In genomic region chr15:28116521-28117488, GRCh38 we compare ENCODE assay signal across 22 cellular contexts. TPM values are rescaled to one million over a fixed set of nuclear protein-coding genes. Genes with fewer than 3 reads are reported as not detected.
"Had no signal": no experiment of that assay in that cellular context is flagged by ENCODE, and none has a peak within 500 bp of the region (broad histone marks: within the 10 kb centered on the region; RNA-seq: fewer than 3 reads in every experiment).

No MANE protein-coding gene starts in this region.

- H3K9me3 Mint-ChIP-seq: activated CD4-positive, alpha-beta memory T cell treated with anti-CD3 and anti-CD28 coated beads, Interleukin-2, amount 10 ng/mL, durations not matched to agents 7 days and 5 days; activated naive CD4-positive, alpha-beta T cell treated with anti-CD3 and anti-CD28 coated beads for 36 hours; activated T-helper 2 cell treated with anti-CD3 and anti-CD28 coated beads, Interferon-gamma antibody, Interleukin-2, Interleukin-4, amounts not matched to agents 10 μg/mL and 5 μg/mL and 100 μg/mL, durations not matched to agents 14 hours and 24 hours and 36 hours; central memory CD8-positive, alpha-beta T cell; memory B cell had no signal

- DNase-seq: activated CD4-positive, alpha-beta memory T cell treated with anti-CD3 and anti-CD28 coated beads, Interleukin-2, amount 10 ng/mL, durations not matched to agents 7 days and 5 days; activated CD4-positive, alpha-beta T cell treated with anti-CD3 and anti-CD28 coated beads for 36 hours; activated CD8-positive, alpha-beta memory T cell treated with anti-CD3 and anti-CD28 coated beads, Interleukin-2, amount 10 ng/mL, durations not matched to agents 7 days and 5 days; activated naive CD4-positive, alpha-beta T cell treated with anti-CD3 and anti-CD28 coated beads for 36 hours; aorta; brain microvascular endothelial cell; erythroblast; foreskin melanocyte; hypothalamus; naive thymus-derived CD4-positive, alpha-beta T cell; stimulated activated CD8-positive, alpha-beta memory T cell treated with anti-CD3 and anti-CD28 coated beads, Interleukin-4, amount 100 ng/mL, for 48 hours; stimulated activated naive CD4-positive, alpha-beta T cell treated with Interleukin-2 at 50 U/mL for 16 hours; T-helper 2 cell; thyroid gland had no signal

- H3K4me1 Mint-ChIP-seq: activated CD4-positive, alpha-beta T cell treated with anti-CD3 and anti-CD28 coated beads for 36 hours; central memory CD8-positive, alpha-beta T cell; memory B cell had no signal

- H3K27ac ChIP-seq: brain microvascular endothelial cell, coronary artery, left lung, parathyroid adenoma, vagina had no signal

- ATAC-seq: activated CD4-positive, alpha-beta T cell treated with anti-CD3 and anti-CD28 coated beads for 36 hours; activated CD8-positive, alpha-beta memory T cell treated with anti-CD3 and anti-CD28 coated beads, Interleukin-2, amount 10 ng/mL, durations not matched to agents 7 days and 5 days; left lung; naive thymus-derived CD4-positive, alpha-beta T cell had no signal

- H3K4me1 ChIP-seq: left lung, parathyroid adenoma, vagina had no signal

- H3K27me3 ChIP-seq: brain microvascular endothelial cell, left lung, thyroid gland, vagina had no signal

- H3K27me3 Mint-ChIP-seq: activated CD4-positive, alpha-beta memory T cell treated with anti-CD3 and anti-CD28 coated beads, Interleukin-2, amount 10 ng/mL, durations not matched to agents 7 days and 5 days; activated CD4-positive, alpha-beta T cell treated with anti-CD3 and anti-CD28 coated beads for 36 hours; activated CD8-positive, alpha-beta memory T cell treated with anti-CD3 and anti-CD28 coated beads, Interleukin-2, amount 10 ng/mL, durations not matched to agents 7 days and 5 days; central memory CD8-positive, alpha-beta T cell; memory B cell; naive thymus-derived CD4-positive, alpha-beta T cell had no signal

- H3K4me3 Mint-ChIP-seq: activated CD4-positive, alpha-beta memory T cell treated with anti-CD3 and anti-CD28 coated beads, Interleukin-2, amount 10 ng/mL, durations not matched to agents 7 days and 5 days; activated CD4-positive, alpha-beta T cell treated with anti-CD3 and anti-CD28 coated beads for 36 hours; activated CD8-positive, alpha-beta memory T cell treated with anti-CD3 and anti-CD28 coated beads, Interleukin-2, amount 10 ng/mL, durations not matched to agents 7 days and 5 days; activated naive CD4-positive, alpha-beta T cell treated with anti-CD3 and anti-CD28 coated beads for 36 hours; central memory CD8-positive, alpha-beta T cell; memory B cell; naive thymus-derived CD4-positive, alpha-beta T cell had no signal

- H3K4me3 ChIP-seq: coronary artery, left lung, thyroid gland, vagina had no signal

- H3K9me3 ChIP-seq: left lung, thyroid gland, vagina had no signal

- H3K27ac Mint-ChIP-seq: activated CD4-positive, alpha-beta memory T cell treated with anti-CD3 and anti-CD28 coated beads, Interleukin-2, amount 10 ng/mL, durations not matched to agents 7 days and 5 days; activated CD4-positive, alpha-beta T cell treated with anti-CD3 and anti-CD28 coated beads for 36 hours; activated CD8-positive, alpha-beta memory T cell treated with anti-CD3 and anti-CD28 coated beads, Interleukin-2, amount 10 ng/mL, durations not matched to agents 7 days and 5 days; activated naive CD4-positive, alpha-beta T cell treated with anti-CD3 and anti-CD28 coated beads for 36 hours; activated T-helper 2 cell treated with anti-CD3 and anti-CD28 coated beads, Interferon-gamma antibody, Interleukin-2, Interleukin-4, amounts not matched to agents 10 μg/mL and 5 μg/mL and 100 μg/mL, durations not matched to agents 14 hours and 24 hours and 36 hours; memory B cell had no signal

RNA-seq across cellular contexts. Expression of gene OCA2, which starts 17.7 kb away (rescaled TPM):
- total RNA-seq: activated CD4-positive, alpha-beta memory T cell treated with anti-CD3 and anti-CD28 coated beads, Interleukin-2, amount 10 ng/mL, durations not matched to agents 7 days and 5 days; activated CD4-positive, alpha-beta T cell treated with anti-CD3 and anti-CD28 coated beads for 36 hours; activated CD8-positive, alpha-beta memory T cell treated with anti-CD3 and anti-CD28 coated beads, Interleukin-2, amount 10 ng/mL, durations not matched to agents 7 days and 5 days; activated naive CD4-positive, alpha-beta T cell treated with anti-CD3 and anti-CD28 coated beads for 36 hours; activated T-helper 2 cell treated with anti-CD3 and anti-CD28 coated beads, Interferon-gamma antibody, Interleukin-2, Interleukin-4, amounts not matched to agents 10 μg/mL and 5 μg/mL and 100 μg/mL, durations not matched to agents 14 hours and 24 hours and 36 hours; mucosa of gallbladder; naive thymus-derived CD4-positive, alpha-beta T cell had no signal
- polyA plus RNA-seq: naive thymus-derived CD4-positive, alpha-beta T cell had no signal
